ENCODE assay signal across 1 cellular context in the genomic region with DNA sequence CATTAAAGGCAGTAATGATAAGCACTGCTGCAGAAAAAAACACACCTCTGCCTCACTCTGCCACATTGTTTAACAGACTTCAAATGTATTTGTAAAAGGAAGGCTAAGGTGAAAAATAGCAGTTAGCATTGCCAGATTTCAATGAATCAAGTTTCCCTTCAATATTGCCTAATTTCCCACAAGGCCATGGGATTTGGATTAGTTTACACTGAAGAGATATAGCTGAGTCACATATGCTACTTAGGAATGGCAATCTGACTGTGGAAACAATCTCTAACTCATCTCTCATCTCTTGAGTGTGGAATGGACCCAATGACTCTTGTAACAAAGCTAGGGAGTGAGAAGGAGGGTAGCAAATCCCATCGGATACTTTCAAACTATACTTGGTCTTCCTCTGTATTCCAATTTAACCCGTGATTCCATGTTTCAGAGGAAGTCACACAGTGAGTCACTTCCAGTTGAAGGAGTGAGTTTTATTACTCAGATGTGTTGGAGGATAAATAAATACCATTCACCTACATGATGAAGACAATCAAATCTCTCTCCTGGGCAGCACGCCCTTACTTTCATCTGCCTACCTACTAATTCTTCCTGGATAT.
TF ChIP-seq lines count a peak whose summit lies in the region.

No MANE protein-coding gene starts in this region.

TF ChIP-seq in endothelial cell of umbilical vein, 7 proteins besides CTCF, POLR2A, EP300 and RAD21 (continued from another document):
- TF ChIP-seq POLR2AphosphoS5 (IDR thresholded peaks at IDR 0.05; ENCODE audit: insufficient read depth, low read depth, low read length) (peak; percentile 52), FOS (IDR thresholded peaks at IDR 0.05; ENCODE audit: borderline replicate concordance, insufficient read depth, low read length) (peak; percentile 88), GATA2 (IDR thresholded peaks at IDR 0.05; ENCODE audit: insufficient read depth, insufficient read length, low read depth, low read length) (peak; percentile 36)
